Comparison of ENCODE assay signal across 1 cellular context in the genomic region with DNA sequence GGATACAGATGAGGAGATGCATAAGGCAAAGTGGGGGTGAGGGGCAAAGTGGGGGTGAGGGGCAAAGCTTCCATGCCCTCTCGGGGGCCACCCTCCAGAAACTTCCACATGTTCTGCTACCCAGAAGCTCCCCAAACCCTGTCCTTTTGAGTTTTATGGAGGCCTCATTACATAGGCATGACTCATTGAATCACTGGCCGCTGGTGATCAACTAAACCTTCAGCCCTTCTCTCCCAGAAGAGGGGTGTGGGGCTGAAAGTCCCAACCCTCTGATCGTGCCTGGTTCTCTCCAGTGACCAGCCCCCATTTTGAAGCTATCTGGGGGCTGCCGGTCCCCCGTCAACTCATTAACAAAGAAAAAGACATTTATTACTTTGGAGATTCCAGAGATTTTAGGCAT.
TF ChIP-seq lines count a peak whose summit lies in the region.

No MANE protein-coding gene starts in this region.

TF ChIP-seq in IMR-90, 13 proteins besides CTCF, POLR2A, EP300 and RAD21 (continued from another document):
- TF ChIP-seq BHLHE40 (IDR thresholded peaks at IDR 0.05; ENCODE audit: low read depth, low read length) = 0 out of 2 replicates have a peak, but pooled peaks have one; percentile 6
- no peak for TF ChIP-seq RCOR1 (IDR thresholded peaks at IDR 0.05; ENCODE audit: insufficient replicate concordance, low read length)
- peak; percentile 72; the same call in 1 of the 2 replicates for TF ChIP-seq FOS (IDR thresholded peaks at IDR 0.05; ENCODE audit: low read depth, low read length)
- no peak for TF ChIP-seq NFE2L2 (IDR thresholded peaks at IDR 0.05; ENCODE audit: low read depth, low read length)
- no peak for TF ChIP-seq RFX5 (IDR thresholded peaks at IDR 0.05; ENCODE audit: low read depth, low read length)
